In the genomic region with DNA sequence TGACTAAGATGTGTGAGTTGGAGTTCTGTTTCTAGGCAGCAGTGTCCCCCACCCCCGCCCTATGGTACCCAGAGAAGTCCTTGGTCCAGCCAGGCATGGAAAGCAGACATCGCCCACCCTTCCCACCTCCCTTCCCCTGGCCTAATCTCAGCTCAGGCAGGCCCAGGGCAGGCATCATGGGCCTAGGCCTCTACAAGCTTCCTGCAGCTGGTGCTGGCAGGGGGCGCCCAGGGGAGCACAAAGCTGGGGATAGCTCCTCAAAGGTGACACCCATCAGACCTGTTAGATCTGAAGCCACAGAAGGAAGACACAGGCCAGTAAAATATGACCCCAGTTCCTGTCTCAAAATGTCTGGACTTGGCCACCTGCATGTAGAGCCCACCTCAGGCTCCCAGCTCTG, we compare ENCODE assay signal across 16 cellular contexts. TPM values are rescaled to one million over a fixed set of nuclear protein-coding genes. Genes with fewer than 3 reads are reported as not detected.
DNase-seq lines count a peak whose midpoint lies in the region; ATAC-seq and TF ChIP-seq lines count a peak whose summit lies in the region.
"Had no signal": no experiment of that assay in that cellular context is flagged by ENCODE, and none has a peak within 500 bp of the region (broad histone marks: within the 10 kb centered on the region; RNA-seq: fewer than 3 reads in every experiment).

No MANE protein-coding gene starts in this region.

- peaks cover 1 to 17% of the 10 kb centered on the region in 2 donors for H3K9me3 ChIP-seq in right atrium auricular region
- peaks cover 0 to 5% of the 10 kb centered on the region in 2 donors for H3K9me3 ChIP-seq in neuronal stem cell (replicated peaks in 1 of 2; ENCODE audit: control insufficient read depth in 2 of 2, insufficient read depth in 1 of 2, low read depth in 1 of 2, low read length in 2 of 2)
- peaks cover 9% of the 10 kb centered on the region for H3K9me3 ChIP-seq in neural progenitor cell (ENCODE audit: low read depth)
- peaks cover 5% of the 10 kb centered on the region; the same call in 1 of the 2 replicates for H3K9me3 ChIP-seq in PC-9 (ENCODE audit: insufficient read depth, low read depth)

- ATAC-seq in Right ventricle myocardium inferior (no peak), WTC11 (no peak), left colon (no peak)
- ATAC-seq: CD8-positive, alpha-beta T cell; GM23338 had no signal

- no peak overlapping the region for H3K9ac ChIP-seq in neuronal stem cell (ENCODE audit: low read depth, low read length, poor library complexity)
- no peak overlapping the region for H3K9ac ChIP-seq in neural progenitor cell

- no peak overlapping the region for H3K27ac ChIP-seq in right atrium auricular region
- H3K27ac ChIP-seq in neuronal stem cell (replicated peaks; ENCODE audit: low read length): no peak overlapping the region
- no peak overlapping the region for H3K27ac ChIP-seq in neural progenitor cell
- H3K27ac ChIP-seq in PC-9: no peak overlapping the region
- H3K27ac ChIP-seq: HL-60 had no signal

- DNase-seq in Right ventricle myocardium inferior (ENCODE audit: missing footprints) (peak; percentile 3), right atrium auricular region (ENCODE audit: low spot score) (no peak), WTC11 (ENCODE audit: low spot score) (no peak), neuronal stem cell (ENCODE audit: low spot score) (no peak), neural progenitor cell (ENCODE audit: low spot score) (no peak), left colon (no peak), PC-9 (no peak)
- DNase-seq: CD8-positive, alpha-beta T cell; COR-L47; DMS153; DMS79 treated with DMSO at 0.1 percent for 48 hours; EL had no signal

- H3K79me1 ChIP-seq in neuronal stem cell (ENCODE audit: low read depth, low read length): no peaks in the 10 kb centered on the region

- H3K4me2 ChIP-seq in neuronal stem cell (ENCODE audit: insufficient read depth, low read length, poor library complexity, severe bottlenecking) (no peak overlapping the region), neural progenitor cell (no peak overlapping the region), PC-9 (no peak overlapping the region)
- H3K4me2 ChIP-seq: GM23338 had no signal

- no peak overlapping the region for H3K4ac ChIP-seq in neuronal stem cell (ENCODE audit: low read length)

- intact Hi-C loops in Right ventricle myocardium inferior (cut with DNase I): no loop called here
- intact Hi-C loops in left colon (cut with DNase I, micrococcal nuclease): no loop called here
- intact Hi-C loops in PC-9 (cut with micrococcal nuclease; ENCODE audit: unreplicated experiment): no loop called here

- no peak overlapping the region for H2BK12ac ChIP-seq in neuronal stem cell (ENCODE audit: low read length)

- H4K91ac ChIP-seq in neuronal stem cell (ENCODE audit: low read depth, low read length, poor library complexity): no peak overlapping the region

- POLR2A ChIA-PET in WTC11 (lab: Charles Lee): interaction anchor here (0.7 kb wide), 1 partner anchor 15 kb away, joined by 5 read pairs; no protein-coding TSS in a partner anchor
- POLR2A ChIA-PET in PC-9 (lab: Charles Lee; ENCODE audit: unreplicated experiment): no interaction called here

- peak overlapping the region; percentile 16 for H3K18ac ChIP-seq in neuronal stem cell (ENCODE audit: low read length)

- no peak overlapping the region for H2BK120ac ChIP-seq in neuronal stem cell (ENCODE audit: low read depth, low read length)

- H3K36me3 Mint-ChIP-seq in WTC11: peaks cover 15% of the 10 kb centered on the region
- H3K36me3 Mint-ChIP-seq in neural progenitor cell: no peaks in the 10 kb centered on the region
- H3K36me3 Mint-ChIP-seq: CD14-positive monocyte; CD8-positive, alpha-beta T cell had no signal

- peak overlapping the region; percentile 32 for H3K14ac ChIP-seq in neuronal stem cell (ENCODE audit: low read length)

- peaks cover 2% of the 10 kb centered on the region for H3K27me3 Mint-ChIP-seq in WTC11 (ENCODE audit: low read depth)
- H3K27me3 Mint-ChIP-seq in neural progenitor cell (ENCODE audit: insufficient read depth, low read depth): peaks cover 6% of the 10 kb centered on the region

- H3K36me3 ChIP-seq in right atrium auricular region: no peaks in the 10 kb centered on the region
- no peaks in the 10 kb centered on the region for H3K36me3 ChIP-seq in neuronal stem cell (replicated peaks in 1 of 2; ENCODE audit: control insufficient read depth in 2 of 2, insufficient read depth in 2 of 2, low read length in 2 of 2)
- H3K36me3 ChIP-seq in neural progenitor cell: no peaks in the 10 kb centered on the region
- H3K36me3 ChIP-seq in PC-9 (ENCODE audit: low read depth): no peaks in the 10 kb centered on the region
- H3K36me3 ChIP-seq: HAP-1 had no signal

- H3K4me3 ChIP-seq in right atrium auricular region: no peak overlapping the region
- no peak overlapping the region for H3K4me3 ChIP-seq in neuronal stem cell (ENCODE audit: low read length in 2 of 2)
- H3K4me3 ChIP-seq in neural progenitor cell: no peak overlapping the region
- H3K4me3 ChIP-seq in PC-9: no peak overlapping the region
- H3K4me3 ChIP-seq: GM23338, HAP-1 had no signal

- H3F3A ChIP-seq in neural progenitor cell (ENCODE audit: low read depth) (no peaks in the 10 kb centered on the region), PC-9 (ENCODE audit: insufficient read depth, low read depth) (no peaks in the 10 kb centered on the region)

- H2AK5ac ChIP-seq in neuronal stem cell (ENCODE audit: low read depth, low read length): no peak overlapping the region

- no peaks in the 10 kb centered on the region for H3K27me3 ChIP-seq in right atrium auricular region
- H3K27me3 ChIP-seq in neuronal stem cell (ENCODE audit: control insufficient read depth in 3 of 3, insufficient read depth in 3 of 3, low read depth in 1 of 3, low read length in 3 of 3): peaks cover 0 to 7% (median 0%) of the 10 kb centered on the region in 3 experiments
- H3K27me3 ChIP-seq in neural progenitor cell: no peaks in the 10 kb centered on the region
- H3K27me3 ChIP-seq in PC-9 (ENCODE audit: insufficient read depth, low read depth): peaks cover 5% of the 10 kb centered on the region; the same call in 1 of the 2 replicates

- no CpG with 5 or more reads among the region's 3 CpGs for WGBS in neuronal stem cell (ENCODE audit: extremely low coverage in 2 of 2, insufficient read length in 2 of 2, insufficient replicate concordance in 1 of 2), 2 donors

- peak overlapping the region; percentile 12 for H2BK15ac ChIP-seq in neuronal stem cell (ENCODE audit: low read length)

- H3K4me3 Mint-ChIP-seq in WTC11 (no peak overlapping the region), neural progenitor cell (no peak overlapping the region)
- H3K4me3 Mint-ChIP-seq: CD14-positive monocyte; CD8-positive, alpha-beta T cell; GM23338 had no signal

- H4K20me1 ChIP-seq in neural progenitor cell (ENCODE audit: low read depth): no peaks in the 10 kb centered on the region
- no peaks in the 10 kb centered on the region for H4K20me1 ChIP-seq in PC-9 (ENCODE audit: insufficient read depth)

- no peak for TF ChIP-seq CTCF in right atrium auricular region (IDR thresholded peaks at IDR 0.05)
- TF ChIP-seq CTCF in WTC11 (IDR thresholded peaks at IDR 0.05): no peak
- no peak for TF ChIP-seq CTCF in neural progenitor cell (IDR thresholded peaks at IDR 0.05)
- TF ChIP-seq CTCF in PC-9 (conservative IDR thresholded peaks at IDR 0.05): no peak

- CTCF ChIA-PET in WTC11 (lab: Charles Lee) (interaction anchor here (1.1 to 1.6 kb wide), 3 partner anchors 12 to 290 kb away, joined by 4 to 5 read pairs (median 4); no protein-coding TSS in a partner anchor), PC-9 (lab: Charles Lee) (no interaction called here)

- H3K9me3 Mint-ChIP-seq in WTC11 (peaks cover 20% of the 10 kb centered on the region), neural progenitor cell (peaks cover 15% of the 10 kb centered on the region)

- no peak overlapping the region for H2BK5ac ChIP-seq in neuronal stem cell (ENCODE audit: low read length)

- no peaks in the 10 kb centered on the region for H3K79me2 ChIP-seq in neural progenitor cell (ENCODE audit: low read depth)
- H3K79me2 ChIP-seq in PC-9 (ENCODE audit: low read depth): no peaks in the 10 kb centered on the region

- no peak overlapping the region for H4K8ac ChIP-seq in neuronal stem cell (ENCODE audit: low read depth, low read length)

- no peaks in the 10 kb centered on the region for H3K9me2 ChIP-seq in PC-9 (ENCODE audit: insufficient read depth)

- H3K23ac ChIP-seq in neuronal stem cell (ENCODE audit: low read depth, low read length, poor library complexity): no peak overlapping the region

- H3K4me1 Mint-ChIP-seq in WTC11: peaks cover 10% of the 10 kb centered on the region
- H3K4me1 Mint-ChIP-seq in neural progenitor cell: peaks cover 6% of the 10 kb centered on the region
- H3K4me1 Mint-ChIP-seq: CD14-positive monocyte had no signal

- H2AFZ ChIP-seq in neuronal stem cell (ENCODE audit: low read length) (no peak overlapping the region), neural progenitor cell (replicated peaks) (no peak overlapping the region), PC-9 (no peak overlapping the region)
- H2AFZ ChIP-seq: GM23338 had no signal

- H3K27ac Mint-ChIP-seq in WTC11 (no peak overlapping the region), neural progenitor cell (no peak overlapping the region)
- H3K27ac Mint-ChIP-seq: CD14-positive monocyte; CD8-positive, alpha-beta T cell; GM23338 had no signal

- H3K4me1 ChIP-seq in right atrium auricular region: peaks cover 0 to 8% of the 10 kb centered on the region in 2 donors
- H3K4me1 ChIP-seq in neuronal stem cell (ENCODE audit: control insufficient read depth in 2 of 2, insufficient read depth in 1 of 2, low read depth in 1 of 2, low read length in 2 of 2): peaks cover 0 to 3% of the 10 kb centered on the region in 2 donors
- no peaks in the 10 kb centered on the region for H3K4me1 ChIP-seq in neural progenitor cell
- no peaks in the 10 kb centered on the region for H3K4me1 ChIP-seq in PC-9 (replicated peaks; ENCODE audit: insufficient read depth)
- H3K4me1 ChIP-seq: HAP-1 had no signal

- BruUV-seq in PC-9 (replicated peaks; lab: Mats Ljungman, UMichigan): no TSS peak

TF ChIP-seq in WTC11, 78 proteins besides CTCF, POLR2A, EP300 and RAD21:
- TF ChIP-seq ZNF423 (CRISPR knock-in tag; IDR thresholded peaks at IDR 0.05): 0 out of 2 replicates have a peak, but pooled peaks have one; percentile 7
- no peak for TF ChIP-seq SMAD3 (CRISPR knock-in tag; IDR thresholded peaks at IDR 0.05; ENCODE audit: borderline replicate concordance)

RNA-seq across cellular contexts. Expression of gene UNC5B, which starts 18.9 kb away (rescaled TPM):
- total RNA-seq in Right ventricle myocardium inferior (13.1 TPM), right atrium auricular region (10 to 100 TPM; 10.9 to 29.2 TPM), WTC11 (2021) (31.2 to 49.6 TPM (median 31.6 TPM) in 3 replicates), neural progenitor cell (ENCODE audit: low replicate concordance) (3.3 and 9.2 TPM in 2 replicates), left colon (10 to 100 TPM; 19.4 to 32.4 TPM), PC-9 (2021) (1.7 and 2.7 TPM in 2 replicates)
- 2.8 TPM for polyA plus RNA-seq in neuronal stem cell (2013, experiment 1 of 2)
- polyA plus RNA-seq in neuronal stem cell (2013, experiment 2 of 2): 2.8 TPM
